In genomic region chr1:89633745-89634625, GRCh38 we compare ENCODE assay signal across 8 cellular contexts. TPM values are rescaled to one million over a fixed set of nuclear protein-coding genes. Genes with fewer than 3 reads are reported as not detected.
DNase-seq lines count a peak whose midpoint lies in the region; ATAC-seq, FAIRE-seq and TF ChIP-seq lines count a peak whose summit lies in the region.

No MANE protein-coding gene starts in this region.

- peak overlapping the region; percentile 95 for H3K27ac Mint-ChIP-seq in CD8-positive, alpha-beta T cell

- peaks cover 59% of the 10 kb centered on the region for H3K4me1 ChIP-seq in CD8-positive, alpha-beta T cell (ENCODE audit: insufficient read depth, low read length)
- peaks cover 23% of the 10 kb centered on the region for H3K4me1 ChIP-seq in OCI-LY1 (ENCODE audit: insufficient read depth, low read length, severe bottlenecking)

- peaks cover 70% of the 10 kb centered on the region for H3K4me1 Mint-ChIP-seq in CD8-positive, alpha-beta T cell (ENCODE audit: low read depth)

- in situ Hi-C loops in brain microvascular endothelial cell (cut with HindIII; ENCODE audit: low pct_ligation_motif_present, low sequenced_read_pairs): no loop called here

- no peak for ATAC-seq in CD8-positive, alpha-beta T cell

- TF ChIP-seq POLR2A in H54 (IDR thresholded peaks at IDR 0.05; ENCODE audit: low read depth, low read length): no peak

- peak in 1 of 7 experiments; percentile 13 for DNase-seq in CD8-positive, alpha-beta T cell
- DNase-seq in H54 (ENCODE audit: insufficient read length, low spot score) (no peak), brain microvascular endothelial cell (no peak), kidney tubule cell (ENCODE audit: low spot score) (peak; percentile 34), NCI-H1048 (lab: John Stamatoyannopoulos, UW) (no peak)
- DNase-seq in stimulated activated CD8-positive, alpha-beta memory T cell treated with anti-CD3 and anti-CD28 coated beads, Interleukin-4, amount 100 ng/mL, for 24 hours (ENCODE audit: low read depth): peak; percentile 3
- DNase-seq in effector CD4-positive, alpha-beta T cell: no peak

- H3K9me2 ChIP-seq in OCI-LY1 (ENCODE audit: low read depth, low read length): no peaks in the 10 kb centered on the region

- H4K20me1 ChIP-seq in OCI-LY1 (ENCODE audit: insufficient read depth, low read length): no peaks in the 10 kb centered on the region

- intact Hi-C loops in CD8-positive, alpha-beta T cell (cut with DNase I, micrococcal nuclease): loop anchor here (1.0 to 10.0 kb wide), 10 partner anchors 21 to 1388 kb away; partner anchors contain the start of genes ZNF326 (in 1 of the 2) and ZNF644 (in 1 of the 2)

- no peak for TF ChIP-seq CTCF in CD8-positive, alpha-beta T cell (IDR thresholded peaks at IDR 0.05)
- TF ChIP-seq CTCF in OCI-LY1 (IDR thresholded peaks at IDR 0.05; ENCODE audit: low read length) (no peak), brain microvascular endothelial cell (IDR thresholded peaks at IDR 0.05; ENCODE audit: low read depth, low read length, missing control alignments) (no peak)

- CTCF ChIA-PET in CD8-positive, alpha-beta T cell (lab: Charles Lee): interaction anchor here (0.7 to 22.6 kb wide), 18 partner anchors 10 to 150 kb away, joined by 3 to 401 read pairs (median 4); no protein-coding TSS in a partner anchor

- H3K9me3 Mint-ChIP-seq in CD8-positive, alpha-beta T cell: no peaks in the 10 kb centered on the region

- peaks cover 4% of the 10 kb centered on the region; the same call in 1 of the 2 replicates for H3K79me2 ChIP-seq in OCI-LY1 (ENCODE audit: insufficient read depth, low read length)

- peak overlapping the region; percentile 80 for H3K4me3 ChIP-seq in CD8-positive, alpha-beta T cell (ENCODE audit: low read depth, low read length)
- H3K4me3 ChIP-seq in OCI-LY1 (ENCODE audit: low read depth, low read length, poor library complexity, severe bottlenecking) (peak overlapping the region; percentile 90), brain microvascular endothelial cell (ENCODE audit: low read depth, low read length) (peak overlapping the region; percentile 89)

- peak; percentile 27 for FAIRE-seq in H54 (lab: Jason Lieb, UNC)

- no peaks in the 10 kb centered on the region; the same call in 1 of the 2 replicates for H3F3A ChIP-seq in OCI-LY1 (ENCODE audit: insufficient read depth, low read length)

- peak overlapping the region; percentile 91 for H3K9ac ChIP-seq in OCI-LY1 (ENCODE audit: low read length)

- no peaks in the 10 kb centered on the region for H3K27me3 ChIP-seq in CD8-positive, alpha-beta T cell (ENCODE audit: insufficient read depth, low read length)
- H3K27me3 ChIP-seq in OCI-LY1 (ENCODE audit: insufficient read depth, low read length) (no peaks in the 10 kb centered on the region), brain microvascular endothelial cell (replicated peaks) (no peaks in the 10 kb centered on the region)

- H3K4me3 Mint-ChIP-seq in CD8-positive, alpha-beta T cell: peak overlapping the region; percentile 96

- no peaks in the 10 kb centered on the region for H3K27me3 Mint-ChIP-seq in CD8-positive, alpha-beta T cell (ENCODE audit: low read depth)

- peaks cover 26% of the 10 kb centered on the region for H3K36me3 Mint-ChIP-seq in CD8-positive, alpha-beta T cell

- POLR2A ChIA-PET in CD8-positive, alpha-beta T cell (lab: Charles Lee): interaction anchor here (0.6 to 20.4 kb wide), 16 partner anchors 10 to 129 kb away, joined by 3 to 285 read pairs (median 5); no protein-coding TSS in a partner anchor

- H3K27ac ChIP-seq in CD8-positive, alpha-beta T cell (ENCODE audit: low read depth, low read length): peak overlapping the region; percentile 92
- H3K27ac ChIP-seq in OCI-LY1 (ENCODE audit: low read depth, low read length, poor library complexity, severe bottlenecking) (peak overlapping the region; percentile 42), brain microvascular endothelial cell (peak overlapping the region; percentile 5)

- H3K36me3 ChIP-seq in CD8-positive, alpha-beta T cell (ENCODE audit: insufficient read depth, low read length): no peaks in the 10 kb centered on the region
- H3K36me3 ChIP-seq in OCI-LY1 (ENCODE audit: insufficient read depth, low read length) (no peaks in the 10 kb centered on the region), brain microvascular endothelial cell (replicated peaks) (no peaks in the 10 kb centered on the region)

- no peaks in the 10 kb centered on the region for H3K9me3 ChIP-seq in CD8-positive, alpha-beta T cell (ENCODE audit: low read length)
- no peaks in the 10 kb centered on the region for H3K9me3 ChIP-seq in OCI-LY1 (ENCODE audit: low read length)

- peak overlapping the region; percentile 67 for H3K4me2 ChIP-seq in OCI-LY1 (ENCODE audit: low read length)

- 0 out of 2 replicates have a peak overlapping the region, but pooled peaks have one; percentile 27 for H2AFZ ChIP-seq in OCI-LY1 (ENCODE audit: low read length)

RNA-seq across cellular contexts. Expression of gene LRRC8C, which starts 1.1 kb away (rescaled TPM):
- 10 to 100 TPM; 24.0 to 26.7 TPM for total RNA-seq in CD8-positive, alpha-beta T cell

Comparison
In these comparisons a context has a peak if more than half of its experiments do, and no peak if none do; other contexts are left out.
1. DNase-seq: peak in kidney tubule cell (single experiment) and stimulated activated CD8-positive, alpha-beta memory T cell treated with anti-CD3 and anti-CD28 coated beads, Interleukin-4, amount 100 ng/mL, for 24 hours (single experiment); none in H54 (single experiment), brain microvascular endothelial cell (single experiment), NCI-H1048 (single experiment) and effector CD4-positive, alpha-beta T cell (single experiment).
2. H3K27ac ChIP-seq: peak in every context shown above with its lines; median percentile 92 in CD8-positive, alpha-beta T cell; 42 in OCI-LY1; 5 in brain microvascular endothelial cell.
3. Peak in every context shown above with its lines, with median percentiles within 50 percentile points of each other: H3K4me3 ChIP-seq.